Comparison of ENCODE assay signal across 1 cellular context in genomic region chr1:229064320-229064908, GRCh38.
TF ChIP-seq lines count a peak whose summit lies in the region.

No MANE protein-coding gene starts in this region.

TF ChIP-seq in HepG2, 621 proteins besides CTCF, POLR2A, EP300 and RAD21 (continued from another document and continues in another):
- TF ChIP-seq ZBTB34 (CRISPR knock-in tag; IDR thresholded peaks at IDR 0.05) (0 out of 2 replicates have a peak, but pooled peaks have one; percentile 14), ZNF530 (CRISPR knock-in tag; IDR thresholded peaks at IDR 0.05; ENCODE audit: low read depth) (no peak), KLF16 (CRISPR knock-in tag; IDR thresholded peaks at IDR 0.05) (0 out of 4 replicates have a peak, but pooled peaks of 1 of the 2 experiments have one; percentile 26), GATA4 (IDR thresholded peaks at IDR 0.05; ENCODE audit: borderline replicate concordance, low read depth) (peak; percentile 51; the same call in 1 of the 2 replicates), ZNF629 (CRISPR knock-in tag; conservative IDR thresholded peaks at IDR 0.05) (no peak), ARNTL (CRISPR knock-in tag; IDR thresholded peaks at IDR 0.05) (no peak), KMT2A (CRISPR knock-in tag; IDR thresholded peaks at IDR 0.05) (no peak), GRHL1 (CRISPR knock-in tag; conservative IDR thresholded peaks at IDR 0.05) (no peak), TBL1XR1 (IDR thresholded peaks at IDR 0.05; ENCODE audit: borderline replicate concordance, low read length, partially characterized antibody) (peak; percentile 89), ZBTB37 (CRISPR knock-in tag; IDR thresholded peaks at IDR 0.05) (no peak), BRD4 (CRISPR knock-in tag; IDR thresholded peaks at IDR 0.05) (no peak), ZNF558 (CRISPR knock-in tag; IDR thresholded peaks at IDR 0.05; ENCODE audit: borderline replicate concordance) (no peak), CEBPG (CRISPR knock-in tag; IDR thresholded peaks at IDR 0.05) (peak; percentile 78), ZFY (CRISPR knock-in tag; IDR thresholded peaks at IDR 0.05) (no peak), SATB2 (CRISPR knock-in tag; IDR thresholded peaks at IDR 0.05) (no peak), SP140L (CRISPR knock-in tag; IDR thresholded peaks at IDR 0.05; ENCODE audit: borderline replicate concordance) (0 out of 2 replicates have a peak, but pooled peaks have one; percentile 21), ATF3 (CRISPR knock-in tag; IDR thresholded peaks at IDR 0.05) (peak; percentile 55; the same call in 1 of the 2 replicates), AGO2 (optimal IDR thresholded peaks at IDR 0.05; ENCODE audit: low read depth, low read length) (no peak), UBTF (CRISPR knock-in tag; IDR thresholded peaks at IDR 0.05) (no peak), ISL2 (CRISPR knock-in tag; IDR thresholded peaks at IDR 0.05) (peak; percentile 84), ZNF644 (CRISPR knock-in tag; IDR thresholded peaks at IDR 0.05; ENCODE audit: low read depth) (peak; percentile 66; the same call in 1 of the 2 replicates), ZNF564 (CRISPR knock-in tag; IDR thresholded peaks at IDR 0.05) (no peak), ZNF737 (CRISPR knock-in tag; IDR thresholded peaks at IDR 0.05; ENCODE audit: borderline replicate concordance) (no peak), NR2C2 (CRISPR knock-in tag; IDR thresholded peaks at IDR 0.05; ENCODE audit: borderline replicate concordance) (peak; percentile 70; the same call in 1 of the 2 replicates), ZNF678 (CRISPR knock-in tag; IDR thresholded peaks at IDR 0.05) (no peak), ZNF816 (CRISPR knock-in tag; IDR thresholded peaks at IDR 0.05; ENCODE audit: borderline replicate concordance) (no peak), HOXD1 (CRISPR knock-in tag; IDR thresholded peaks at IDR 0.05) (no peak), FOXK1 (CRISPR knock-in tag; IDR thresholded peaks at IDR 0.05; ENCODE audit: borderline replicate concordance, low read depth) (peak; percentile 88), MED1 (CRISPR knock-in tag; IDR thresholded peaks at IDR 0.05) (peak; percentile 90), DNMT1 (CRISPR knock-in tag; IDR thresholded peaks at IDR 0.05) (no peak), SIX1 (CRISPR knock-in tag; IDR thresholded peaks at IDR 0.05; ENCODE audit: borderline replicate concordance) (no peak; the same call in 1 of the 2 replicates), ZNF552 (CRISPR knock-in tag; IDR thresholded peaks at IDR 0.05; ENCODE audit: borderline replicate concordance) (no peak), ZNF776 (CRISPR knock-in tag; IDR thresholded peaks at IDR 0.05) (no peak), HMG20A (CRISPR knock-in tag; IDR thresholded peaks at IDR 0.05; ENCODE audit: borderline replicate concordance) (peak; percentile 98), MAFG (CRISPR knock-in tag; IDR thresholded peaks at IDR 0.05) (no peak), SOX13 (IDR thresholded peaks at IDR 0.05) (peak; percentile 79), SOX13 (CRISPR knock-in tag; conservative IDR thresholded peaks at IDR 0.05 in 1 of 2, IDR thresholded peaks at IDR 0.05 in 1 of 2) (peak in 1 of 2 experiments; percentile 99; a peak in 2 of 4 replicates), KAT7 (CRISPR knock-in tag; IDR thresholded peaks at IDR 0.05; ENCODE audit: borderline replicate concordance) (0 out of 2 replicates have a peak, but pooled peaks have one; percentile 36), SCMH1 (CRISPR knock-in tag; IDR thresholded peaks at IDR 0.05; ENCODE audit: borderline replicate concordance) (no peak), ZSCAN5A (CRISPR knock-in tag; IDR thresholded peaks at IDR 0.05; ENCODE audit: borderline replicate concordance) (no peak), TFDP2 (CRISPR knock-in tag; IDR thresholded peaks at IDR 0.05) (no peak), CBX5 (CRISPR knock-in tag; IDR thresholded peaks at IDR 0.05; ENCODE audit: borderline replicate concordance) (no peak), ERF (CRISPR knock-in tag; IDR thresholded peaks at IDR 0.05) (peak; percentile 69), TAF15 (IDR thresholded peaks at IDR 0.05; ENCODE audit: low read depth, low read length, poor library complexity, severe bottlenecking) (no peak), ZNF234 (CRISPR knock-in tag; conservative IDR thresholded peaks at IDR 0.05) (no peak), BHLHE40 (IDR thresholded peaks at IDR 0.05; ENCODE audit: low read length) (0 out of 2 replicates have a peak, but pooled peaks have one; percentile 30), PHF20 (CRISPR knock-in tag; IDR thresholded peaks at IDR 0.05) (no peak), ZNF484 (CRISPR knock-in tag; IDR thresholded peaks at IDR 0.05; ENCODE audit: borderline replicate concordance, low read depth) (no peak), ZNF616 (CRISPR knock-in tag; IDR thresholded peaks at IDR 0.05; ENCODE audit: low read depth) (no peak), ZNF362 (CRISPR knock-in tag; IDR thresholded peaks at IDR 0.05; ENCODE audit: borderline replicate concordance) (peak; percentile 82), RARA (CRISPR knock-in tag; IDR thresholded peaks at IDR 0.05) (peak; percentile 96), U2AF1 (optimal IDR thresholded peaks at IDR 0.05; ENCODE audit: low read depth, low read length) (no peak), CSRNP1 (CRISPR knock-in tag; IDR thresholded peaks at IDR 0.05) (no peak), PRDM10 (CRISPR knock-in tag; IDR thresholded peaks at IDR 0.05; ENCODE audit: low read depth) (no peak), ESRRA (CRISPR knock-in tag; IDR thresholded peaks at IDR 0.05; ENCODE audit: low read depth) (peak; percentile 68)
